Comparison of ENCODE assay signal across 8 cellular contexts in genomic region chr20:46021361-46022359, GRCh38. TPM values are rescaled to one million over a fixed set of nuclear protein-coding genes. Genes with fewer than 3 reads are reported as not detected.
DNase-seq lines count a peak whose midpoint lies in the region; ATAC-seq and TF ChIP-seq lines count a peak whose summit lies in the region.

No MANE protein-coding gene starts in this region.

- TF ChIP-seq EP300 in sigmoid colon (IDR thresholded peaks at IDR 0.05) = no peak

- no peak for TF ChIP-seq CTCF in heart right ventricle (IDR thresholded peaks at IDR 0.05)
- no peak for TF ChIP-seq CTCF in sigmoid colon (IDR thresholded peaks at IDR 0.05)

- no peaks in the 10 kb centered on the region for H3K4me1 ChIP-seq in HUES48 (ENCODE audit: control insufficient read depth, insufficient read depth, low read length)
- peaks cover 0 to 20% (median 9%) of the 10 kb centered on the region in 9 donors for H3K4me1 ChIP-seq in heart right ventricle
- H3K4me1 ChIP-seq in sigmoid colon = peaks cover 0 to 19% (median 17%) of the 10 kb centered on the region in 4 donors

- H3K4me3 ChIP-seq in HUES48 (ENCODE audit: low read depth, low read length) = peak overlapping the region; percentile 79
- peak overlapping the region; percentile 13 to 52 (median 42) for H3K4me3 ChIP-seq in heart right ventricle
- H3K4me3 ChIP-seq in sigmoid colon = peak overlapping the region; percentile 3 to 37 (median 31)

- ATAC-seq in heart right ventricle (peak in 6 of 8 donors; percentile 20 to 66 (median 40)), HG02588 (IDR thresholded peaks at IDR 0.05; ENCODE audit: unreplicated experiment) (no peak), GM18861 (IDR thresholded peaks at IDR 0.05; ENCODE audit: unreplicated experiment) (no peak)

- H3K27me3 ChIP-seq in HUES48 (ENCODE audit: control insufficient read depth, insufficient read depth, low read length) (peaks cover 38% of the 10 kb centered on the region), heart right ventricle (peaks cover 14 to 98% (median 88%) of the 10 kb centered on the region in 7 donors), sigmoid colon (peaks cover 23 to 95% (median 54%) of the 10 kb centered on the region in 3 donors)

- no peak for TF ChIP-seq POLR2A in sigmoid colon (IDR thresholded peaks at IDR 0.05)

- H3K27ac ChIP-seq in HUES48 (ENCODE audit: low read depth, low read length) = peak overlapping the region; percentile 86
- peak overlapping the region in 1 of 10 donors; percentile 20 for H3K27ac ChIP-seq in heart right ventricle
- no peak overlapping the region for H3K27ac ChIP-seq in sigmoid colon

- intact Hi-C loops in heart right ventricle (cut with DNase I) = loop anchor here in 9 of 10 donors (2.0 to 10.0 kb wide), 5 partner anchors 63 to 333 kb away; partner anchors contain the start of gene NCOA5 (in 2 of the 9)
- intact Hi-C loops in sigmoid colon (cut with DNase I) = loop anchor here (2.0 to 5.0 kb wide), 2 partner anchors 153 to 326 kb away; no protein-coding TSS in a partner anchor

- H3K9me3 ChIP-seq in HUES48 (ENCODE audit: control insufficient read depth, insufficient read depth, low read length) (no peaks in the 10 kb centered on the region), heart right ventricle (no peaks in the 10 kb centered on the region), sigmoid colon (no peaks in the 10 kb centered on the region)

- DNase-seq in COLO668 (lab: John Stamatoyannopoulos, UW; ENCODE audit: unreplicated experiment) (peak; percentile 59), NOMO-1 treated with dmso at 0.1 percent for 144 hours (lab: John Stamatoyannopoulos, UW; ENCODE audit: unreplicated experiment) (peak; percentile 47), heart right ventricle (no peak), sigmoid colon (no peak)
- peak; percentile 43 for DNase-seq in activated naive CD4-positive, alpha-beta T cell treated with Interleukin-2 at 50 U/mL for 16 hours

- whole genome bisulfite sequencing in heart right ventricle, 2 donors = 7% methylated on average over 70 to 71 of the region's 71 CpGs
- WGBS in sigmoid colon, 2 donors = 7 to 11% methylated on average over 71 of the region's 71 CpGs

- peak overlapping the region; percentile 59; the same call in 1 of the 2 replicates for H3K9ac ChIP-seq in HUES48 (ENCODE audit: low read depth, low read length)

- no peaks in the 10 kb centered on the region for H3K36me3 ChIP-seq in HUES48 (ENCODE audit: control insufficient read depth, insufficient read depth, low read length)
- no peaks in the 10 kb centered on the region for H3K36me3 ChIP-seq in heart right ventricle
- no peaks in the 10 kb centered on the region for H3K36me3 ChIP-seq in sigmoid colon

RNA-seq across cellular contexts. Expression of gene SLC12A5, which starts 7.4 kb away (rescaled TPM):
- total RNA-seq in heart right ventricle = 1 to 10 TPM in 1 of 10 donors, under 1 TPM in 2, not detected in 7; 0.28 to 1.3 (median 0.87) TPM
- polyA plus RNA-seq in heart right ventricle = 1 to 10 TPM in 1 of 2 donors, not detected in 1; 1.2 TPM
- under 1 TPM in 1 of 4 donors, not detected in 3; 0.14 TPM for total RNA-seq in sigmoid colon
- polyA plus RNA-seq in sigmoid colon = 1 to 10 TPM in 1 of 3 donors, not detected in 2; 1.4 TPM

RNA-seq across cellular contexts. Expression of gene MMP9, which starts 13.0 kb away (rescaled TPM):
- total RNA-seq in heart right ventricle (10 to 100 TPM in 1 of 10 donors, 1 to 10 TPM in 1, under 1 TPM in 8; 0.47 to 10.6 (median 0.86) TPM), sigmoid colon (under 1 TPM in 1 of 4 donors, not detected in 3; 0.27 TPM)
- polyA plus RNA-seq in heart right ventricle (under 1 TPM; 0.15 to 0.26 TPM), sigmoid colon (10 to 100 TPM in 1 of 3 donors, 1 to 10 TPM in 1, under 1 TPM in 1; 0.60 to 27.1 (median 2.5) TPM)

RNA-seq across cellular contexts. Expression of gene ZNF335, which starts 49.7 kb away (rescaled TPM):
- total RNA-seq in heart right ventricle (10 to 100 TPM in 1 of 10 donors, 1 to 10 TPM in 9; 6.1 to 11.6 (median 7.3) TPM), sigmoid colon (10 to 100 TPM; 12.0 to 24.4 (median 14.9) TPM)
- polyA plus RNA-seq in heart right ventricle (10 to 100 TPM in 1 of 2 donors, 1 to 10 TPM in 1; 4.9 to 13.1 TPM), sigmoid colon (10 to 100 TPM in 1 of 3 donors, 1 to 10 TPM in 2; 5.4 to 17.1 (median 5.5) TPM)

Comparison
In these comparisons a context has a peak if more than half of its experiments do, and no peak if none do; other contexts are left out.
1. DNase-seq: peak in COLO668 (single experiment), NOMO-1 treated with dmso at 0.1 percent for 144 hours (single experiment) and activated naive CD4-positive, alpha-beta T cell treated with Interleukin-2 at 50 U/mL for 16 hours (single experiment); none in heart right ventricle (0 of 2) and sigmoid colon (single experiment).
2. ATAC-seq: peak in heart right ventricle (6 of 8); none in HG02588 (single experiment) and GM18861 (single experiment).
3. Peak in every context shown above with its lines, with median percentiles within 50 percentile points of each other: H3K4me3 ChIP-seq.